ENCODE assay signal across 2 cellular contexts in genomic region chr12:76091245-76091757, GRCh38.
A peak's percentile ranks its signal among the peaks of the same experiment; 100 is the strongest.
TF ChIP-seq lines count a peak whose summit lies in the region.

No MANE protein-coding gene starts in this region.

TF ChIP-seq in IMR-90, 13 proteins besides CTCF, POLR2A, EP300 and RAD21:
- peak; percentile 78 for TF ChIP-seq MAFK (IDR thresholded peaks at IDR 0.05; ENCODE audit: low read depth, low read length)
- TF ChIP-seq CEBPB (IDR thresholded peaks at IDR 0.05; ENCODE audit: low read depth, low read length) = no peak
TF ChIP-seq in IMR-90: peak in this region for 1.

TF ChIP-seq in K562, 482 proteins besides CTCF, POLR2A, EP300 and RAD21:
- TF ChIP-seq MAFG (tag; conservative IDR thresholded peaks at IDR 0.05) = peak; percentile 61; the same call in 1 of the 2 replicates
- no peak for TF ChIP-seq ARID1B (IDR thresholded peaks at IDR 0.05)
- TF ChIP-seq, protein P1, sequence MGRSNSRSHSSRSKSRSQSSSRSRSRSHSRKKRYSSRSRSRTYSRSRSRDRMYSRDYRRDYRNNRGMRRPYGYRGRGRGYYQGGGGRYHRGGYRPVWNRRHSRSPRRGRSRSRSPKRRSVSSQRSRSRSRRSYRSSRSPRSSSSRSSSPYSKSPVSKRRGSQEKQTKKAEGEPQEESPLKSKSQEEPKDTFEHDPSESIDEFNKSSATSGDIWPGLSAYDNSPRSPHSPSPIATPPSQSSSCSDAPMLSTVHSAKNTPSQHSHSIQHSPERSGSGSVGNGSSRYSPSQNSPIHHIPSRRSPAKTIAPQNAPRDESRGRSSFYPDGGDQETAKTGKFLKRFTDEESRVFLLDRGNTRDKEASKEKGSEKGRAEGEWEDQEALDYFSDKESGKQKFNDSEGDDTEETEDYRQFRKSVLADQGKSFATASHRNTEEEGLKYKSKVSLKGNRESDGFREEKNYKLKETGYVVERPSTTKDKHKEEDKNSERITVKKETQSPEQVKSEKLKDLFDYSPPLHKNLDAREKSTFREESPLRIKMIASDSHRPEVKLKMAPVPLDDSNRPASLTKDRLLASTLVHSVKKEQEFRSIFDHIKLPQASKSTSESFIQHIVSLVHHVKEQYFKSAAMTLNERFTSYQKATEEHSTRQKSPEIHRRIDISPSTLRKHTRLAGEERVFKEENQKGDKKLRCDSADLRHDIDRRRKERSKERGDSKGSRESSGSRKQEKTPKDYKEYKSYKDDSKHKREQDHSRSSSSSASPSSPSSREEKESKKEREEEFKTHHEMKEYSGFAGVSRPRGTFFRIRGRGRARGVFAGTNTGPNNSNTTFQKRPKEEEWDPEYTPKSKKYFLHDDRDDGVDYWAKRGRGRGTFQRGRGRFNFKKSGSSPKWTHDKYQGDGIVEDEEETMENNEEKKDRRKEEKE (IDR thresholded peaks at IDR 0.05; ENCODE audit: borderline replicate concordance in 1 of 2, control insufficient read depth in 1 of 2, low read depth in 2 of 2, low read length in 1 of 2) = no peak
- TF ChIP-seq CBFB (CRISPR knock-in tag; IDR thresholded peaks at IDR 0.05) = no peak
- TF ChIP-seq RNF2 (IDR thresholded peaks at IDR 0.05) = no peak
- no peak for TF ChIP-seq CCAR2 (IDR thresholded peaks at IDR 0.05; ENCODE audit: low read depth, low read length)
- no peak for TF ChIP-seq HDAC3 (IDR thresholded peaks at IDR 0.05; ENCODE audit: borderline replicate concordance, partially characterized antibody)
- TF ChIP-seq TOE1 (IDR thresholded peaks at IDR 0.05; ENCODE audit: borderline replicate concordance) = no peak
- no peak for TF ChIP-seq TOE1 (CRISPR knock-in tag; IDR thresholded peaks at IDR 0.05; ENCODE audit: borderline replicate concordance, low read depth)
- no peak for TF ChIP-seq SOX6 (IDR thresholded peaks at IDR 0.05)
- TF ChIP-seq MAFF (IDR thresholded peaks at IDR 0.05; ENCODE audit: low read length) = peak; percentile 68
- TF ChIP-seq ERF (CRISPR knock-in tag; IDR thresholded peaks at IDR 0.05) = no peak
- no peak for TF ChIP-seq THAP7 (CRISPR knock-in tag; IDR thresholded peaks at IDR 0.05)
- TF ChIP-seq ESRRB (CRISPR knock-in tag; IDR thresholded peaks at IDR 0.05; ENCODE audit: borderline replicate concordance) = no peak
- no peak for TF ChIP-seq HMG20A (CRISPR knock-in tag; conservative IDR thresholded peaks at IDR 0.05)
- TF ChIP-seq TBL1XR1 (IDR thresholded peaks at IDR 0.05; ENCODE audit: low read length in 2 of 2) = no peak
- peak; percentile 60 for TF ChIP-seq MAFK (IDR thresholded peaks at IDR 0.05; ENCODE audit: low read length)
- TF ChIP-seq C11orf30 (IDR thresholded peaks at IDR 0.05; ENCODE audit: low read depth) = peak; percentile 85
- TF ChIP-seq ZNF316 (IDR thresholded peaks at IDR 0.05) = peak; percentile 94
- no peak for TF ChIP-seq NR2C2 (CRISPR knock-in tag; IDR thresholded peaks at IDR 0.05)
- TF ChIP-seq NR2C2 (tag; IDR thresholded peaks at IDR 0.05) = no peak
- peak; percentile 73 for TF ChIP-seq ZSCAN32 (CRISPR knock-in tag; IDR thresholded peaks at IDR 0.05)
- no peak for TF ChIP-seq CBX2 (IDR thresholded peaks at IDR 0.05; ENCODE audit: insufficient read depth, low read length, poor library complexity, severe bottlenecking)
